21 cellular contexts compared by ENCODE assay signal in the genomic region with DNA sequence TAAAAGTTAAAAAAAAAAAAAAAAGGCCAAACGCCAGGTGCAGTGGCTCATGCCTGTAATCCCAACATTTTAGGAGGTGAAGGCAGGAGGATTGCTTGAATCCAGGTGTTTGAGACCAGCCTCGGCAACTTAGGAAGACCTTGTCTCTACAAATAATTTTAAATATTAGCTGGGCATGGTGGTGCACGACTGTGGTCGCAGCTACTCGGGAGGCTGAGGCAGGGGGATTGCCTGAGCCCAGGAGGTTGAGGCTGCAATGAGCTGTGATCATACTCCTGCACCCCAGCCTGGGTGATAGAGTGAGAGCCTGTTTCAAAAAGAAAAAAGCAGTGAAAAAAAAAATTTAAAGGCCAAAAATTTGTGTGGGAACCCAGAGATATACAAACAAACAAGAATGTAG. TPM values are rescaled to one million over a fixed set of nuclear protein-coding genes. Genes with fewer than 3 reads are reported as not detected.
"Had no signal": no experiment of that assay in that cellular context is flagged by ENCODE, and none has a peak within 500 bp of the region (broad histone marks: within the 10 kb centered on the region; RNA-seq: fewer than 3 reads in every experiment).

No MANE protein-coding gene starts in this region.

- H3K27ac ChIP-seq: gastrocnemius medialis, left lung, lower lobe of right lung, transverse colon, VCaP had no signal

- DNase-seq: activated CD4-positive, alpha-beta T cell treated with anti-CD3 and anti-CD28 coated beads for 4 hours; activated CD4-positive, alpha-beta T cell treated with anti-CD3 and anti-CD28 coated beads, Interleukin-2, amount 50 U/mL, for 4 hours; activated effector memory CD4-positive, alpha-beta T cell treated with anti-CD3 and anti-CD28 coated beads, Interleukin-2, amount 50 U/mL, for 16 hours; activated naive CD4-positive, alpha-beta T cell treated with anti-CD3 and anti-CD28 coated beads, Interleukin-2, amount 10 ng/mL, durations not matched to agents 7 days and 5 days; activated T-cell treated with anti-CD3 and anti-CD28 coated beads for 4 hours; activated T-cell treated with anti-CD3 and anti-CD28 coated beads, Interleukin-2, amount 50 U/mL, for 72 hours; dermis blood vessel endothelial cell; effector CD8-positive, alpha-beta T cell; gastrocnemius medialis; glutamatergic neuron; left lung; lower lobe of right lung; mesenchymal stem cell; right cardiac atrium; stimulated activated CD4-positive, alpha-beta T cell treated with anti-CD3 and anti-CD28 coated beads, Interleukin-15, amount 100 ng/mL, for 24 hours; stimulated activated CD4-positive, alpha-beta T cell treated with anti-CD3 and anti-CD28 coated beads, Interleukin-2, amount 100 ng/mL, for 24 hours; stimulated activated naive CD4-positive, alpha-beta T cell; transverse colon had no signal

- H3K27ac Mint-ChIP-seq: activated naive CD4-positive, alpha-beta T cell treated with anti-CD3 and anti-CD28 coated beads, Interleukin-2, amount 10 ng/mL, durations not matched to agents 7 days and 5 days; activated T-cell treated with anti-CD3 and anti-CD28 coated beads, Interleukin-2, amount 50 U/mL, for 72 hours; nephron had no signal

- ATAC-seq: activated T-cell treated with anti-CD3 and anti-CD28 coated beads, Interleukin-2, amount 50 U/mL, for 72 hours; gastrocnemius medialis; left lung; lower lobe of right lung; right cardiac atrium had no signal

- H3K4me3 Mint-ChIP-seq: activated naive CD4-positive, alpha-beta T cell treated with anti-CD3 and anti-CD28 coated beads, Interleukin-2, amount 10 ng/mL, durations not matched to agents 7 days and 5 days; activated T-cell treated with anti-CD3 and anti-CD28 coated beads, Interleukin-2, amount 50 U/mL, for 72 hours had no signal

- H3K9me3 Mint-ChIP-seq: nephron had no signal

RNA-seq across cellular contexts. Expression of a gene that starts 2.7 kb away (rescaled TPM):
- total RNA-seq: epithelial cell of proximal tubule, gastrocnemius medialis had no signal
